In genomic region chr7:107463139-107464078, GRCh38 we compare ENCODE assay signal across 1 cellular context.
TF ChIP-seq lines count a peak whose summit lies in the region.

No MANE protein-coding gene starts in this region.

TF ChIP-seq in endothelial cell of umbilical vein, 7 proteins besides CTCF, POLR2A, EP300 and RAD21:
- TF ChIP-seq FOS (IDR thresholded peaks at IDR 0.05; ENCODE audit: borderline replicate concordance, insufficient read depth, low read length) (no peak), JUN (IDR thresholded peaks at IDR 0.05; ENCODE audit: borderline replicate concordance, insufficient read depth, insufficient read length, low read depth) (no peak), GATA2 (IDR thresholded peaks at IDR 0.05; ENCODE audit: insufficient read depth, insufficient read length, low read depth, low read length) (no peak), EZH2 (IDR thresholded peaks at IDR 0.05; ENCODE audit: borderline replicate concordance, low read depth, low read length, severe bottlenecking) (no peak), MYC (IDR thresholded peaks at IDR 0.05; ENCODE audit: low read depth, low read length) (no peak), POLR2AphosphoS5 (IDR thresholded peaks at IDR 0.05; ENCODE audit: insufficient read depth, low read depth, low read length) (no peak), MAX (IDR thresholded peaks at IDR 0.05; ENCODE audit: insufficient read depth, insufficient read length) (no peak)
TF ChIP-seq in endothelial cell of umbilical vein: peak in this region for 0.
